ENCODE assay signal across 8 cellular contexts in genomic region chr7:73308665-73309214, GRCh38. TPM values are rescaled to one million over a fixed set of nuclear protein-coding genes. Genes with fewer than 3 reads are reported as not detected.
A peak's percentile ranks its signal among the peaks of the same experiment; 100 is the strongest.
DNase-seq lines count a peak whose midpoint lies in the region; ATAC-seq and TF ChIP-seq lines count a peak whose summit lies in the region.

Gene NSUN5, minus strand, starts transcription at chr7:73308826. Its CDS starts 36 bp downstream, at chr7:73308790.

- POLR2A ChIA-PET in activated CD4-positive, alpha-beta T cell treated with anti-CD3 and anti-CD28 coated beads for 36 hours (lab: Charles Lee): no interaction called here

- DNase-seq in AG08395 (ENCODE audit: low spot score) (peak; percentile 83), NCI-H460 (ENCODE audit: extremely low read depth, low read depth) (peak; percentile 69), colonic mucosa (peak; percentile 92), left lobe of liver (ENCODE audit: low spot score) (peak; percentile 90)
- peak; percentile 96 for DNase-seq in activated CD4-positive, alpha-beta T cell treated with anti-CD3 and anti-CD28 coated beads for 36 hours
- DNase-seq in stimulated activated CD4-positive, alpha-beta T cell treated with anti-CD3 and anti-CD28 coated beads, Interleukin-2, amount 100 ng/mL, for 4 hours (ENCODE audit: low read depth): peak; percentile 84

- no peaks in the 10 kb centered on the region for H3K27me3 ChIP-seq in colonic mucosa

- peaks cover 31% of the 10 kb centered on the region for H3K4me1 Mint-ChIP-seq in activated CD4-positive, alpha-beta T cell treated with anti-CD3 and anti-CD28 coated beads for 36 hours

- peaks cover 28% of the 10 kb centered on the region for H3K36me3 Mint-ChIP-seq in activated CD4-positive, alpha-beta T cell treated with anti-CD3 and anti-CD28 coated beads for 36 hours (ENCODE audit: low read depth)

- TF ChIP-seq CTCF in colonic mucosa (IDR thresholded peaks at IDR 0.05): no peak

- H3K9ac ChIP-seq in colonic mucosa (ENCODE audit: low read depth in 2 of 2, low read length in 2 of 2): peak within 1 kb of the TSS; percentile 58 to 68

- ATAC-seq in GM18909 (IDR thresholded peaks at IDR 0.05; ENCODE audit: poor library complexity, unreplicated experiment) (peak; percentile 87), HG03159 (IDR thresholded peaks at IDR 0.05; ENCODE audit: unreplicated experiment) (peak; percentile 90), left lobe of liver (peak; percentile 97)
- ATAC-seq in activated CD4-positive, alpha-beta T cell treated with anti-CD3 and anti-CD28 coated beads for 36 hours: peak; percentile 96

- no peaks in the 10 kb centered on the region for H3K9me3 ChIP-seq in colonic mucosa

- H3K4me1 ChIP-seq in colonic mucosa: peaks cover 4% of the 10 kb centered on the region

- peak within 1 kb of the TSS; percentile 94 for H3K27ac Mint-ChIP-seq in activated CD4-positive, alpha-beta T cell treated with anti-CD3 and anti-CD28 coated beads for 36 hours

- H3K4me3 ChIP-seq in colonic mucosa: peak within 1 kb of the TSS; percentile 79

- H3K9me3 Mint-ChIP-seq in activated CD4-positive, alpha-beta T cell treated with anti-CD3 and anti-CD28 coated beads for 36 hours (ENCODE audit: low read depth): no peaks in the 10 kb centered on the region

- no peaks in the 10 kb centered on the region for H3K27me3 Mint-ChIP-seq in activated CD4-positive, alpha-beta T cell treated with anti-CD3 and anti-CD28 coated beads for 36 hours

- CTCF ChIA-PET in activated CD4-positive, alpha-beta T cell treated with anti-CD3 and anti-CD28 coated beads for 36 hours (lab: Charles Lee): no interaction called here

- peak within 1 kb of the TSS; percentile 52 for H3K27ac ChIP-seq in colonic mucosa

- intact Hi-C loops in activated CD4-positive, alpha-beta T cell treated with anti-CD3 and anti-CD28 coated beads for 36 hours (cut with DNase I, micrococcal nuclease): loop anchor here in 1 of 2 experiments (2.0 kb wide), 1 partner anchor 480 kb away; the partner anchor contains the start of gene TYW1B
- intact Hi-C loops in colonic mucosa (cut with DNase I): no loop called here

- peak within 1 kb of the TSS; percentile 97 for H3K4me3 Mint-ChIP-seq in activated CD4-positive, alpha-beta T cell treated with anti-CD3 and anti-CD28 coated beads for 36 hours

- no peaks in the 10 kb centered on the region for H3K36me3 ChIP-seq in colonic mucosa

RNA-seq across cellular contexts. Expression of gene NSUN5, which starts in this region (rescaled TPM):
- 66.5 and 79.5 TPM in 2 replicates for total RNA-seq in NCI-H460 (2014; rRNA removed; shearing (Covaris generic))
- polyA plus RNA-seq in NCI-H460 (2014; cell fraction: nucleus; rRNA removed): 168 and 176 TPM in 2 replicates
- total RNA-seq in activated CD4-positive, alpha-beta T cell treated with anti-CD3 and anti-CD28 coated beads for 36 hours: 10 to 100 TPM; 50.6 to 68.6 TPM
- total RNA-seq in colonic mucosa (10 to 100 TPM; 17.3 to 35.0 TPM), left lobe of liver (8.5 TPM)

Comparison
In these comparisons a context has a peak if more than half of its experiments do, and no peak if none do; other contexts are left out.
1. Peak in every context shown above with its lines: DNase-seq, ATAC-seq, H3K4me3 ChIP-seq and H3K27ac ChIP-seq.